ENCODE assay signal across 20 cellular contexts in genomic region chr6:97423190-97423589, GRCh38.
DNase-seq lines count a peak whose midpoint lies in the region; ATAC-seq, FAIRE-seq and TF ChIP-seq lines count a peak whose summit lies in the region.
"Had no signal": no experiment of that assay in that cellular context is flagged by ENCODE, and none has a peak within 500 bp of the region (broad histone marks: within the 10 kb centered on the region; RNA-seq: fewer than 3 reads in every experiment).

No MANE protein-coding gene starts in this region.

- no peaks in the 10 kb centered on the region for H4K20me1 ChIP-seq in osteoblast (ENCODE audit: insufficient read depth, low read length)
- H4K20me1 ChIP-seq: BLaER1 had no signal

- no peaks in the 10 kb centered on the region for H3K36me3 Mint-ChIP-seq in mesothelial cell of epicardium

- H3K79me2 ChIP-seq in osteoblast (ENCODE audit: insufficient read depth, low read length), result no peaks in the 10 kb centered on the region

- no peak overlapping the region for H3K4me2 ChIP-seq in osteoblast (ENCODE audit: insufficient read depth, low read length)
- H3K4me2 ChIP-seq: BLaER1 had no signal

- no peaks in the 10 kb centered on the region for H3K36me3 ChIP-seq in osteoblast (ENCODE audit: insufficient read depth, low read length)
- H3K36me3 ChIP-seq in pancreas, result no peaks in the 10 kb centered on the region
- H3K36me3 ChIP-seq: BLaER1, SJCRH30 had no signal

- H3K4me3 ChIP-seq in osteoblast (ENCODE audit: insufficient read depth, low read length) (no peak overlapping the region), pancreas (no peak overlapping the region)
- H3K4me3 ChIP-seq: BLaER1, SJCRH30 had no signal

- intact Hi-C loops in pancreas (cut with DNase I), result no loop called here

- H3K4me3 Mint-ChIP-seq in mesothelial cell of epicardium, result no peak overlapping the region
- H3K4me3 Mint-ChIP-seq: nephron; T-helper 2 cell treated with Interferon-gamma antibody and Interleukin-4, amounts not matched to agents 5 μg/mL and 100 μg/mL, for 36 hours had no signal

- H3K4me1 Mint-ChIP-seq in mesothelial cell of epicardium, result no peaks in the 10 kb centered on the region
- H3K4me1 Mint-ChIP-seq: nephron had no signal

- H3K4me1 ChIP-seq in osteoblast (ENCODE audit: insufficient read depth, low read length), result no peaks in the 10 kb centered on the region
- no peaks in the 10 kb centered on the region for H3K4me1 ChIP-seq in pancreas
- H3K4me1 ChIP-seq: BLaER1, SJCRH30 had no signal

- DNase-seq in osteoblast (ENCODE audit: insufficient read length, low spot score, missing footprints) (no peak), mesothelial cell of epicardium (ENCODE audit: low spot score in 2 of 2, unreplicated experiment in 2 of 2) (no peak), pancreas (no peak)
- DNase-seq: activated CD4-positive, alpha-beta T cell treated with anti-CD3 and anti-CD28 coated beads for 1 hour; activated gamma-delta T cell treated with Interleukin-2 at 50 U/mL for 16 hours; aorta; islet precursor cell; SJCRH30; stimulated activated naive CD4-positive, alpha-beta T cell; trophoblast cell had no signal

- H3K9me3 Mint-ChIP-seq in mesothelial cell of epicardium, result peaks cover 14% of the 10 kb centered on the region
- H3K9me3 Mint-ChIP-seq: T-helper 2 cell treated with Interferon-gamma antibody and Interleukin-4, amounts not matched to agents 5 μg/mL and 100 μg/mL, for 36 hours had no signal

- no peaks in the 10 kb centered on the region for H3K9me3 ChIP-seq in osteoblast (ENCODE audit: low read depth, low read length)
- no peaks in the 10 kb centered on the region for H3K9me3 ChIP-seq in pancreas
- H3K9me3 ChIP-seq: BLaER1, SJCRH30 had no signal

- H3K27ac Mint-ChIP-seq in mesothelial cell of epicardium, result no peak overlapping the region
- H3K27ac Mint-ChIP-seq: nephron; T-helper 2 cell treated with Interferon-gamma antibody and Interleukin-4, amounts not matched to agents 5 μg/mL and 100 μg/mL, for 36 hours had no signal

- H3K27ac ChIP-seq in osteoblast (ENCODE audit: low read depth, low read length) (no peak overlapping the region), pancreas (no peak overlapping the region)
- H3K27ac ChIP-seq: 22Rv1, BLaER1, SJCRH30 had no signal

- H3K27me3 Mint-ChIP-seq in mesothelial cell of epicardium (ENCODE audit: low read depth), result peaks cover 2% of the 10 kb centered on the region

- H3K27me3 ChIP-seq in osteoblast (ENCODE audit: insufficient read depth, low read length) (no peaks in the 10 kb centered on the region), pancreas (no peaks in the 10 kb centered on the region)
- H3K27me3 ChIP-seq: BLaER1, SJCRH30 had no signal

- no peak for FAIRE-seq in pancreas (lab: Jason Lieb, UNC)
- FAIRE-seq: GM18507 had no signal

- ATAC-seq in GM18498 (IDR thresholded peaks at IDR 0.05; ENCODE audit: unreplicated experiment) (peak; percentile 87), GM19397 (IDR thresholded peaks at IDR 0.05; ENCODE audit: unreplicated experiment) (peak; percentile 56), GM21737 (IDR thresholded peaks at IDR 0.05; ENCODE audit: unreplicated experiment) (peak; percentile 65), HG03097 (IDR thresholded peaks at IDR 0.05; ENCODE audit: low FRiP score, unreplicated experiment) (peak; percentile 75), HG02870 (IDR thresholded peaks at IDR 0.05; ENCODE audit: unreplicated experiment) (no peak), pancreas (no peak)

- no peak overlapping the region for H2AFZ ChIP-seq in osteoblast (ENCODE audit: low read length)

- TF ChIP-seq CTCF in osteoblast (IDR thresholded peaks at IDR 0.05; ENCODE audit: extremely low read depth, low read depth, low read length) (no peak), mesothelial cell of epicardium (IDR thresholded peaks at IDR 0.05; ENCODE audit: unreplicated experiment) (no peak), pancreas (IDR thresholded peaks at IDR 0.05) (no peak)

Comparison
In these comparisons a context has a peak if more than half of its experiments do, and no peak if none do; other contexts are left out.
1. ATAC-seq: peak in GM18498 (single experiment), GM19397 (single experiment), GM21737 (single experiment) and HG03097 (single experiment); none in HG02870 (single experiment) and pancreas (0 of 4).